Comparison of ENCODE assay signal across 7 cellular contexts in the genomic region with DNA sequence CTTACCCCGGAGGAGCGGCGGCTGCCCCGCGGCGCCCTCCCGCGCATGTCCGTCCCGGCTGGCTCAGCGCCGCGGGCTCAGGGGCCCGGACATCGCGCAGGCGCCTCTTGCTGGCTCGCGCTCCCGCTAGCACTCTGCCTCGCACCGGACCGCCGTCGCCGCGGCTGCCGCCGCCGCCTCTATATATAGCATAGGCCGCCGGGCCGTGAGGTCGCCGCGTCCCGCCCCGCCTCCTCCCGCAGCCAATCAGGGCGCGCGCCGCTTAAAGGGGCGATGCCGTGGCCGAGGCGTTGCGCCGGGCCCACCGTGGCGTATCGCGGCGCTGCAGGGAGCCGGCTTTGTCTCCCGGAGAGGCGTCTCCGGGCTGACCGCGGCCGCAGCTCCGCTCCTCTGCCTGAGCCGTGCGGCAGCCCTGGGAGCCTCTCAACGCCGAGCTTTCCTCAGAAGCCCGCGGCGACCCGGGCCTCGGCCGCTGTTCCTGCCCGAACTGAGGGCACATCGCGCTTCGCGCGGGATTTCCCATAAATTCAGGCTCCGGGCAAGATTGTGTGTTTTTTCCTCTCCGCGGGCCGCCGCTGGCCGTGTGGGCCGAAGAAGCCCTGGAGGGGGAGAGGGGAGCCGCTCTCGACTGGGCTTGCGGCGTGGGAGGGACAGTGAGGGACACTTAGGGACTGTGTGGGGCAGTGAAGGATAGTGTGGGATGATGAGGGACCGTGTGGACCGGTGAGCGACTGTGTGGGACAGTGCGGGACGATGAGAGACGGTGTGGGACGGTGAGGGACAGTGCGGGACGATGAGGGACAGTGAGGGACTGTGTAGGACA. TPM values are rescaled to one million over a fixed set of nuclear protein-coding genes. Genes with fewer than 3 reads are reported as not detected.
DNase-seq lines count a peak whose midpoint lies in the region; ATAC-seq and TF ChIP-seq lines count a peak whose summit lies in the region.

A gene with protein sequence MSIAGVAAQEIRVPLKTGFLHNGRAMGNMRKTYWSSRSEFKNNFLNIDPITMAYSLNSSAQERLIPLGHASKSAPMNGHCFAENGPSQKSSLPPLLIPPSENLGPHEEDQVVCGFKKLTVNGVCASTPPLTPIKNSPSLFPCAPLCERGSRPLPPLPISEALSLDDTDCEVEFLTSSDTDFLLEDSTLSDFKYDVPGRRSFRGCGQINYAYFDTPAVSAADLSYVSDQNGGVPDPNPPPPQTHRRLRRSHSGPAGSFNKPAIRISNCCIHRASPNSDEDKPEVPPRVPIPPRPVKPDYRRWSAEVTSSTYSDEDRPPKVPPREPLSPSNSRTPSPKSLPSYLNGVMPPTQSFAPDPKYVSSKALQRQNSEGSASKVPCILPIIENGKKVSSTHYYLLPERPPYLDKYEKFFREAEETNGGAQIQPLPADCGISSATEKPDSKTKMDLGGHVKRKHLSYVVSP (minus strand): TSS at position 157 of the 823 bp plus-strand sequence. CDS start 10,690 bp downstream, outside the sequence.

- H3K27ac Mint-ChIP-seq in activated CD4-positive, alpha-beta T cell treated with anti-CD3 and anti-CD28 coated beads, Interleukin-2, amount 10 ng/mL, durations not matched to agents 7 days and 5 days: no peak within 1 kb of the TSS

- no peak for TF ChIP-seq CTCF in colonic mucosa (IDR thresholded peaks at IDR 0.05)

- peak; percentile 90 for ATAC-seq in GM18511 (IDR thresholded peaks at IDR 0.05; ENCODE audit: unreplicated experiment)
- peak; percentile 60 for ATAC-seq in HG03039 (IDR thresholded peaks at IDR 0.05; ENCODE audit: unreplicated experiment)

- DNase-seq in NCI-H2227 (lab: John Stamatoyannopoulos, UW; ENCODE audit: unreplicated experiment) (peak; percentile 98), colonic mucosa (peak; percentile 94), kidney tubule cell (ENCODE audit: low spot score) (peak; percentile 96)
- DNase-seq in activated CD4-positive, alpha-beta T cell treated with anti-CD3 and anti-CD28 coated beads, Interleukin-2, amount 10 ng/mL, durations not matched to agents 7 days and 5 days: peak; percentile 82
- peak; percentile 74 to 83 for DNase-seq in stimulated activated CD4-positive, alpha-beta T cell treated with anti-CD3 and anti-CD28 coated beads, Interleukin-15, amount 100 ng/mL, for 48 hours (ENCODE audit: low read depth in 2 of 2)

- peaks cover 52% of the 10 kb centered on the region for H3K27me3 Mint-ChIP-seq in activated CD4-positive, alpha-beta T cell treated with anti-CD3 and anti-CD28 coated beads, Interleukin-2, amount 10 ng/mL, durations not matched to agents 7 days and 5 days

- H3K9ac ChIP-seq in colonic mucosa (ENCODE audit: low read depth in 2 of 2, low read length in 2 of 2): peak within 1 kb of the TSS; percentile 72 to 80

- H3K36me3 Mint-ChIP-seq in activated CD4-positive, alpha-beta T cell treated with anti-CD3 and anti-CD28 coated beads, Interleukin-2, amount 10 ng/mL, durations not matched to agents 7 days and 5 days (ENCODE audit: low read depth): no peaks in the 10 kb centered on the region

- no peaks in the 10 kb centered on the region for H3K9me3 ChIP-seq in colonic mucosa

- peaks cover 11% of the 10 kb centered on the region for H3K4me1 Mint-ChIP-seq in activated CD4-positive, alpha-beta T cell treated with anti-CD3 and anti-CD28 coated beads, Interleukin-2, amount 10 ng/mL, durations not matched to agents 7 days and 5 days

- H3K27ac ChIP-seq in colonic mucosa: peak within 1 kb of the TSS; percentile 68

- H3K27me3 ChIP-seq in colonic mucosa: no peaks in the 10 kb centered on the region

- H3K4me1 ChIP-seq in colonic mucosa: peaks cover 8% of the 10 kb centered on the region

- intact Hi-C loops in colonic mucosa (cut with DNase I): no loop called here

- no peaks in the 10 kb centered on the region for H3K9me3 Mint-ChIP-seq in activated CD4-positive, alpha-beta T cell treated with anti-CD3 and anti-CD28 coated beads, Interleukin-2, amount 10 ng/mL, durations not matched to agents 7 days and 5 days

- peak within 1 kb of the TSS; percentile 78 for H3K4me3 ChIP-seq in colonic mucosa

- POLR2A ChIA-PET in activated CD4-positive, alpha-beta T cell treated with anti-CD3 and anti-CD28 coated beads, Interleukin-2, amount 10 ng/mL, durations not matched to agents 7 days and 5 days (lab: Charles Lee): no interaction called here

- peak within 1 kb of the TSS; percentile 67 for H3K4me3 Mint-ChIP-seq in activated CD4-positive, alpha-beta T cell treated with anti-CD3 and anti-CD28 coated beads, Interleukin-2, amount 10 ng/mL, durations not matched to agents 7 days and 5 days

- H3K36me3 ChIP-seq in colonic mucosa: no peaks in the 10 kb centered on the region

- CTCF ChIA-PET in activated CD4-positive, alpha-beta T cell treated with anti-CD3 and anti-CD28 coated beads, Interleukin-2, amount 10 ng/mL, durations not matched to agents 7 days and 5 days (lab: Charles Lee): interaction anchor here (1.3 kb wide), 1 partner anchor 12 kb away, joined by 3 read pairs; no protein-coding TSS in a partner anchor

RNA-seq across cellular contexts. Expression of the gene that starts here (rescaled TPM):
- under 1 TPM; 0.22 to 0.35 TPM for total RNA-seq in activated CD4-positive, alpha-beta T cell treated with anti-CD3 and anti-CD28 coated beads, Interleukin-2, amount 10 ng/mL, durations not matched to agents 7 days and 5 days
- total RNA-seq in colonic mucosa: 10 to 100 TPM; 22.3 to 45.5 TPM

Comparison
In these comparisons a context has a peak if more than half of its experiments do, and no peak if none do; other contexts are left out.
1. Peak in every context shown above with its lines: DNase-seq, ATAC-seq, H3K4me3 ChIP-seq and H3K27ac ChIP-seq.
2. RNA of the gene that starts here (total RNA-seq): 22.3 to 45.5 TPM in colonic mucosa; 0.22 to 0.35 TPM in activated CD4-positive, alpha-beta T cell treated with anti-CD3 and anti-CD28 coated beads, Interleukin-2, amount 10 ng/mL, durations not matched to agents 7 days and 5 days; every median in the first group is over 10 times any median in the second.
3. Peak in DNase-seq in activated CD4-positive, alpha-beta T cell treated with anti-CD3 and anti-CD28 coated beads, Interleukin-2, amount 10 ng/mL, durations not matched to agents 7 days and 5 days; RNA of the gene not detected or under 1 TPM.